Comparison of ENCODE assay signal across 8 cellular contexts in genomic region chr19:40465025-40465780, GRCh38. TPM values are rescaled to one million over a fixed set of nuclear protein-coding genes. Genes with fewer than 3 reads are reported as not detected.
DNase-seq lines count a peak whose midpoint lies in the region; ATAC-seq, FAIRE-seq and TF ChIP-seq lines count a peak whose summit lies in the region.

BLVRB (minus strand) TSS chr19:40465745; CDS start chr19:40465688, 57 bp downstream.

- peak within 1 kb of the TSS; percentile 46 to 57 for H3K4me3 ChIP-seq in aorta (ENCODE audit: low read length in 2 of 2)

- H3K36me3 ChIP-seq in aorta (ENCODE audit: control insufficient read depth in 1 of 2, insufficient read depth in 2 of 2, low read length in 1 of 2), result no peaks in the 10 kb centered on the region

- H3K27ac Mint-ChIP-seq in T-helper 1 cell treated with Interleukin-12 subunit alpha and Interleukin-12 subunit beta and Interleukin-4 antibody, amounts not matched to agents 30 μg/mL and 1 μg/mL, for 36 hours, result peak within 1 kb of the TSS; percentile 61

- in situ Hi-C loops in endometrial microvascular endothelial cells (cut with HindIII; ENCODE audit: inconsistent ontology term, low pct_unique_long_range_greater_than_20kb, low sequenced_read_pairs), result no loop called here

- DNase-seq in GM04503 (ENCODE audit: low read depth) (peak; percentile 80), HS-5 (ENCODE audit: low read depth) (peak; percentile 19), mucosa of gallbladder (ENCODE audit: low spot score) (no peak), aorta (no peak), D721Med (ENCODE audit: insufficient read length, low spot score) (no peak), HK-2 (ENCODE audit: unreplicated experiment) (no peak)

- peak within 1 kb of the TSS; percentile 80 for H3K4me3 Mint-ChIP-seq in T-helper 1 cell treated with Interleukin-12 subunit alpha and Interleukin-12 subunit beta and Interleukin-4 antibody, amounts not matched to agents 30 μg/mL and 1 μg/mL, for 36 hours

- H3K27me3 ChIP-seq in aorta (ENCODE audit: control insufficient read depth in 1 of 2, insufficient read depth in 2 of 2, low read length in 1 of 2), result no peaks in the 10 kb centered on the region

- peaks cover 6% of the 10 kb centered on the region for H3K36me3 Mint-ChIP-seq in T-helper 1 cell treated with Interleukin-12 subunit alpha and Interleukin-12 subunit beta and Interleukin-4 antibody, amounts not matched to agents 30 μg/mL and 1 μg/mL, for 36 hours (ENCODE audit: low read depth)

- no peak for FAIRE-seq in D721Med (lab: Jason Lieb, UNC)

- peaks cover 20% of the 10 kb centered on the region for H3K4me1 Mint-ChIP-seq in T-helper 1 cell treated with Interleukin-12 subunit alpha and Interleukin-12 subunit beta and Interleukin-4 antibody, amounts not matched to agents 30 μg/mL and 1 μg/mL, for 36 hours (ENCODE audit: low read depth)

- intact Hi-C loops in aorta (cut with DNase I), result loop anchor here (2.0 to 10.0 kb wide), 4 partner anchors 20 to 170 kb away; partner anchors contain the start of genes LTBP4 (in 1 of the 2) and SERTAD3 (in 1 of the 2)

- H3K4me1 ChIP-seq in aorta (ENCODE audit: control insufficient read depth in 1 of 2, insufficient read depth in 2 of 2, low read length in 2 of 2), result peaks cover 0 to 3% of the 10 kb centered on the region in 2 donors

- ATAC-seq in aorta (ENCODE audit: low FRiP score), result peak; percentile 51

- TF ChIP-seq CTCF in D721Med (IDR thresholded peaks at IDR 0.05; ENCODE audit: insufficient read depth, missing control alignments), result no peak

- H3K27ac ChIP-seq in aorta (ENCODE audit: low read depth in 1 of 2, low read length in 2 of 2), result peak within 1 kb of the TSS; percentile 52 to 56

- no peaks in the 10 kb centered on the region for H3K9me3 ChIP-seq in aorta (ENCODE audit: control insufficient read depth, low read length)

- H3K27me3 Mint-ChIP-seq in T-helper 1 cell treated with Interleukin-12 subunit alpha and Interleukin-12 subunit beta and Interleukin-4 antibody, amounts not matched to agents 30 μg/mL and 1 μg/mL, for 36 hours (ENCODE audit: low read depth), result peaks cover 29% of the 10 kb centered on the region

- WGBS in aorta, 2 donors, result 4 to 5% methylated on average over 32 of the region's 32 CpGs

- H3K9me3 Mint-ChIP-seq in T-helper 1 cell treated with Interleukin-12 subunit alpha and Interleukin-12 subunit beta and Interleukin-4 antibody, amounts not matched to agents 30 μg/mL and 1 μg/mL, for 36 hours, result no peaks in the 10 kb centered on the region

RNA-seq across cellular contexts. Expression of gene BLVRB, which starts in this region (rescaled TPM):
- total RNA-seq in endometrial microvascular endothelial cells (ENCODE audit: inconsistent ontology term) (66.3 TPM), mucosa of gallbladder (65.9 TPM), aorta (10 to 100 TPM; 72.3 to 77.1 TPM)
- 100 to 1,000 TPM in 1 of 2 donors, 10 to 100 TPM in 1; 96.8 to 134 TPM for polyA plus RNA-seq in aorta

Comparison
In these comparisons a context has a peak if more than half of its experiments do, and no peak if none do; other contexts are left out.
1. DNase-seq: peak in GM04503 (single experiment) and HS-5 (single experiment); none in mucosa of gallbladder (single experiment), aorta (0 of 2), D721Med (single experiment) and HK-2 (single experiment).